ENCODE assay signal across 1 cellular context in the genomic region with DNA sequence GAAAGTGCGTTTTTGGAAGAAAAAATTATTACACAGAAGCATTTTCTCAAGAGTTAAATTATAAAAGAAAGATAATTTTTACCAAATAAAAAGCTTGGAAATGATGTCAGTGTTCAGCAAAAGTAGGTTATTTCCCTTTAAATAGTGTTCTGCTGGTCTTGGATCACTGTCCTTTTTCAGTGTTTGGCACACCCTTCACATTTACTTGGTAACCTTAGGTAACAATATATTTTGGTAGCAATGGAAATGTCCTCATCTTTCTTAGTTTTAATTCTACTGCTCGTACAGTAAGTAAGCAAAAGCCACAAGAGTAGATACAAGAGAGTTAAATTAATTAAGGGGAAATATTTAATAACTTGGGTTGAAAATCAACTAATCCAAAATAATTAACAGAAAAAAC.
TF ChIP-seq lines count a peak whose summit lies in the region.

No MANE protein-coding gene starts in this region.

TF ChIP-seq in HepG2, 621 proteins besides CTCF, POLR2A, EP300 and RAD21:
- TF ChIP-seq ZNF7 (CRISPR knock-in tag; IDR thresholded peaks at IDR 0.05) (no peak), HDAC6 (IDR thresholded peaks at IDR 0.05; ENCODE audit: low read depth, low read length) (no peak), ZNF883 (CRISPR knock-in tag; IDR thresholded peaks at IDR 0.05; ENCODE audit: not compliant biosample characterization) (no peak), TAF15 (IDR thresholded peaks at IDR 0.05; ENCODE audit: low read depth, low read length, poor library complexity, severe bottlenecking) (no peak), AHR (CRISPR knock-in tag; IDR thresholded peaks at IDR 0.05) (no peak), ZSCAN9 (CRISPR knock-in tag; IDR thresholded peaks at IDR 0.05; ENCODE audit: borderline replicate concordance) (no peak), TBP (CRISPR knock-in tag; IDR thresholded peaks at IDR 0.05) (no peak), TAF1 (CRISPR knock-in tag; IDR thresholded peaks at IDR 0.05) (no peak), AKAP8 (CRISPR knock-in tag; IDR thresholded peaks at IDR 0.05) (no peak), ZNF530 (CRISPR knock-in tag; IDR thresholded peaks at IDR 0.05; ENCODE audit: low read depth) (no peak), ZFP91 (CRISPR knock-in tag; IDR thresholded peaks at IDR 0.05; ENCODE audit: borderline replicate concordance) (no peak)
- TF ChIP-seq, protein P1, sequence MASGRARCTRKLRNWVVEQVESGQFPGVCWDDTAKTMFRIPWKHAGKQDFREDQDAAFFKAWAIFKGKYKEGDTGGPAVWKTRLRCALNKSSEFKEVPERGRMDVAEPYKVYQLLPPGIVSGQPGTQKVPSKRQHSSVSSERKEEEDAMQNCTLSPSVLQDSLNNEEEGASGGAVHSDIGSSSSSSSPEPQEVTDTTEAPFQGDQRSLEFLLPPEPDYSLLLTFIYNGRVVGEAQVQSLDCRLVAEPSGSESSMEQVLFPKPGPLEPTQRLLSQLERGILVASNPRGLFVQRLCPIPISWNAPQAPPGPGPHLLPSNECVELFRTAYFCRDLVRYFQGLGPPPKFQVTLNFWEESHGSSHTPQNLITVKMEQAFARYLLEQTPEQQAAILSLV (CRISPR knock-in tag; IDR thresholded peaks at IDR 0.05; ENCODE audit: borderline replicate concordance) = no peak
